1 cellular context compared by ENCODE assay signal in genomic region chr2:26581991-26582842, GRCh38.
TF ChIP-seq lines count a peak whose summit lies in the region.

No MANE protein-coding gene starts in this region.

TF ChIP-seq in K562, 482 proteins besides CTCF, POLR2A, EP300 and RAD21:
- peak; percentile 42 for TF ChIP-seq ZNF316 (IDR thresholded peaks at IDR 0.05)
- TF ChIP-seq NR2F6 (CRISPR knock-in tag; IDR thresholded peaks at IDR 0.05): no peak
- no peak for TF ChIP-seq E2F8 (IDR thresholded peaks at IDR 0.05; ENCODE audit: low read depth, partially characterized antibody)
- TF ChIP-seq POLR2B (IDR thresholded peaks at IDR 0.05; ENCODE audit: low read depth, partially characterized antibody): no peak
- TF ChIP-seq NFXL1 (CRISPR knock-in tag; IDR thresholded peaks at IDR 0.05): no peak
- TF ChIP-seq ATF4 (CRISPR knock-in tag; IDR thresholded peaks at IDR 0.05): no peak
- no peak for TF ChIP-seq ARID4B (CRISPR knock-in tag; IDR thresholded peaks at IDR 0.05)
- no peak for TF ChIP-seq BCOR (IDR thresholded peaks at IDR 0.05)
- peak; percentile 33; the same call in 1 of the 2 replicates for TF ChIP-seq C11orf30 (IDR thresholded peaks at IDR 0.05; ENCODE audit: low read depth)
- TF ChIP-seq ATF1 (CRISPR knock-in tag; IDR thresholded peaks at IDR 0.05): no peak
- peak; percentile 47 for TF ChIP-seq ATF1 (tag; IDR thresholded peaks at IDR 0.05)
- 0 out of 2 replicates have a peak, but pooled peaks have one; percentile 30 for TF ChIP-seq ATF7 (IDR thresholded peaks at IDR 0.05)
- no peak for TF ChIP-seq ZNF146 (CRISPR knock-in tag; IDR thresholded peaks at IDR 0.05; ENCODE audit: unreplicated experiment)
- TF ChIP-seq SMAD3 (CRISPR knock-in tag; conservative IDR thresholded peaks at IDR 0.05): no peak
- TF ChIP-seq ELF1 (tag; IDR thresholded peaks at IDR 0.05): no peak
- no peak for TF ChIP-seq CREB3L1 (IDR thresholded peaks at IDR 0.05; ENCODE audit: borderline replicate concordance, low read depth)
- TF ChIP-seq CUX1 (CRISPR knock-in tag; IDR thresholded peaks at IDR 0.05): no peak
